ENCODE assay signal across 11 cellular contexts in genomic region chr22:29225422-29226090, GRCh38. TPM values are rescaled to one million over a fixed set of nuclear protein-coding genes. Genes with fewer than 3 reads are reported as not detected.
DNase-seq lines count a peak whose midpoint lies in the region; ATAC-seq and TF ChIP-seq lines count a peak whose summit lies in the region.
"Had no signal": no experiment of that assay in that cellular context is flagged by ENCODE, and none has a peak within 500 bp of the region (broad histone marks: within the 10 kb centered on the region; RNA-seq: fewer than 3 reads in every experiment).

No MANE protein-coding gene starts in this region.

- H4K20me1 ChIP-seq in PC-3 (ENCODE audit: low read length): no peaks in the 10 kb centered on the region

- H2AFZ ChIP-seq in PC-3 (ENCODE audit: low read length): no peak overlapping the region

- intact Hi-C loops in PC-3 (cut with micrococcal nuclease): no loop called here

- no peaks in the 10 kb centered on the region for H3K9me2 ChIP-seq in PC-3 (replicated peaks; ENCODE audit: low read length)

- no peak for TF ChIP-seq CTCF in PC-3 (conservative IDR thresholded peaks at IDR 0.05; ENCODE audit: low read depth, low read length)
- no peak for TF ChIP-seq CTCF in omental fat pad (IDR thresholded peaks at IDR 0.05)

- H3K4me3 Mint-ChIP-seq in activated naive CD8-positive, alpha-beta T cell treated with anti-CD3 and anti-CD28 coated beads for 36 hours: no peak overlapping the region
- H3K4me3 Mint-ChIP-seq: activated CD4-positive, alpha-beta memory T cell treated with anti-CD3 and anti-CD28 coated beads for 36 hours; naive thymus-derived CD4-positive, alpha-beta T cell had no signal

- no peak overlapping the region for H3K4me2 ChIP-seq in PC-3 (ENCODE audit: low read length)

- CTCF ChIA-PET in PC-3 (lab: Charles Lee): interaction anchor here (0.6 kb wide), 1 partner anchor 22 kb away, joined by 4 read pairs; no protein-coding TSS in a partner anchor

- POLR2A ChIA-PET in PC-3 (lab: Charles Lee; ENCODE audit: unreplicated experiment): no interaction called here

- H3K9me3 ChIP-seq in PC-3 (ENCODE audit: low read length): no peaks in the 10 kb centered on the region

- no peaks in the 10 kb centered on the region for H3K9me3 Mint-ChIP-seq in activated naive CD8-positive, alpha-beta T cell treated with anti-CD3 and anti-CD28 coated beads for 36 hours
- H3K9me3 Mint-ChIP-seq: activated CD4-positive, alpha-beta memory T cell treated with anti-CD3 and anti-CD28 coated beads for 36 hours; naive thymus-derived CD4-positive, alpha-beta T cell had no signal

- H3K4me3 ChIP-seq in PC-3 (ENCODE audit: low read length): no peak overlapping the region

- no peak overlapping the region for H3K27ac ChIP-seq in PC-3 (ENCODE audit: low read length)

- BruUV-seq in PC-3 (replicated peaks; lab: Mats Ljungman, UMichigan): no TSS peak

- no peaks in the 10 kb centered on the region for H3K79me2 ChIP-seq in PC-3 (ENCODE audit: low read length)

- H3K27me3 Mint-ChIP-seq in activated naive CD8-positive, alpha-beta T cell treated with anti-CD3 and anti-CD28 coated beads for 36 hours: no peaks in the 10 kb centered on the region
- H3K27me3 Mint-ChIP-seq: activated CD4-positive, alpha-beta memory T cell treated with anti-CD3 and anti-CD28 coated beads for 36 hours had no signal

- H3K4me1 Mint-ChIP-seq in activated naive CD8-positive, alpha-beta T cell treated with anti-CD3 and anti-CD28 coated beads for 36 hours: no peaks in the 10 kb centered on the region
- H3K4me1 Mint-ChIP-seq: naive thymus-derived CD4-positive, alpha-beta T cell had no signal

- no peaks in the 10 kb centered on the region for H3K4me1 ChIP-seq in PC-3 (ENCODE audit: insufficient read depth, low read length)

- ATAC-seq in PC-3 (peak; percentile 35; the same call in 1 of the 2 replicates), omental fat pad (ENCODE audit: low FRiP score) (peak; percentile 61), HG02642 (IDR thresholded peaks at IDR 0.05; ENCODE audit: poor library complexity, unreplicated experiment) (no peak), HG03095 (IDR thresholded peaks at IDR 0.05; ENCODE audit: unreplicated experiment) (no peak)
- ATAC-seq: naive thymus-derived CD4-positive, alpha-beta T cell had no signal

- H3F3A ChIP-seq in PC-3 (ENCODE audit: low read length, unreplicated experiment): no peaks in the 10 kb centered on the region

- no peak overlapping the region for H3K27ac Mint-ChIP-seq in activated naive CD8-positive, alpha-beta T cell treated with anti-CD3 and anti-CD28 coated beads for 36 hours
- H3K27ac Mint-ChIP-seq: activated CD4-positive, alpha-beta memory T cell treated with anti-CD3 and anti-CD28 coated beads for 36 hours; naive thymus-derived CD4-positive, alpha-beta T cell had no signal

- peak; percentile 22 for DNase-seq in D341Med (ENCODE audit: low spot score)
- no peak for DNase-seq in PC-3
- peak; percentile 1 for DNase-seq in fibroblast of peridontal ligament (ENCODE audit: extremely low read depth)
- no peak for DNase-seq in omental fat pad (ENCODE audit: low spot score)
- DNase-seq in GDM1 (lab: John Stamatoyannopoulos, UW): no peak
- DNase-seq in activated naive CD8-positive, alpha-beta T cell treated with anti-CD3 and anti-CD28 coated beads for 36 hours: no peak
- DNase-seq: activated CD4-positive, alpha-beta memory T cell treated with anti-CD3 and anti-CD28 coated beads for 36 hours; naive thymus-derived CD4-positive, alpha-beta T cell; NCI-H748 treated with DMSO at 0.1 percent for 48 hours had no signal

- H3K36me3 ChIP-seq in PC-3 (ENCODE audit: low read depth, low read length): no peaks in the 10 kb centered on the region

- H3K27me3 ChIP-seq in PC-3 (ENCODE audit: low read length): no peaks in the 10 kb centered on the region

- H3K36me3 Mint-ChIP-seq in activated naive CD8-positive, alpha-beta T cell treated with anti-CD3 and anti-CD28 coated beads for 36 hours: no peaks in the 10 kb centered on the region
- H3K36me3 Mint-ChIP-seq: activated CD4-positive, alpha-beta memory T cell treated with anti-CD3 and anti-CD28 coated beads for 36 hours; naive thymus-derived CD4-positive, alpha-beta T cell had no signal

- no peak overlapping the region for H3K9ac ChIP-seq in PC-3 (ENCODE audit: low read length)

RNA-seq across cellular contexts. Expression of gene EMID1, which starts 19.9 kb away (rescaled TPM):
- total RNA-seq in PC-3 (2014; rRNA removed) (1.2 and 1.3 TPM in 2 replicates), omental fat pad (1 to 10 TPM; 1.5 to 2.5 (median 1.7) TPM)
- total RNA-seq in activated naive CD8-positive, alpha-beta T cell treated with anti-CD3 and anti-CD28 coated beads for 36 hours: not detected
- total RNA-seq: activated CD4-positive, alpha-beta memory T cell treated with anti-CD3 and anti-CD28 coated beads for 36 hours had no signal

RNA-seq across cellular contexts. Expression of gene RHBDD3, which starts 42.2 kb away (rescaled TPM):
- 23.7 and 33.1 TPM in 2 replicates for total RNA-seq in PC-3 (2014; rRNA removed)
- 10 to 100 TPM; 15.0 to 30.8 (median 25.4) TPM for total RNA-seq in omental fat pad
- total RNA-seq in activated naive CD8-positive, alpha-beta T cell treated with anti-CD3 and anti-CD28 coated beads for 36 hours: 10 to 100 TPM; 32.4 to 33.1 TPM

RNA-seq across cellular contexts. Expression of gene EWSR1, which starts 42.5 kb away (rescaled TPM):
- total RNA-seq in PC-3 (2014; rRNA removed) (288 and 321 TPM in 2 replicates), omental fat pad (100 to 1,000 TPM; 190 to 274 (median 202) TPM)
- total RNA-seq in activated naive CD8-positive, alpha-beta T cell treated with anti-CD3 and anti-CD28 coated beads for 36 hours: 100 to 1,000 TPM; 369 to 377 TPM

Comparison
In these comparisons a context has a peak if more than half of its experiments do, and no peak if none do; other contexts are left out.
1. DNase-seq: peak in D341Med (single experiment) and fibroblast of peridontal ligament (single experiment); none in PC-3 (single experiment), omental fat pad (single experiment), GDM1 (single experiment) and activated naive CD8-positive, alpha-beta T cell treated with anti-CD3 and anti-CD28 coated beads for 36 hours (single experiment).
2. ATAC-seq: peak in PC-3 (single experiment) and omental fat pad (single experiment); none in HG02642 (single experiment) and HG03095 (single experiment).